ENCODE assay signal across 25 cellular contexts in genomic region chr3:169250000-169250399, GRCh38.
"Had no signal": no experiment of that assay in that cellular context is flagged by ENCODE, and none has a peak within 500 bp of the region (broad histone marks: within the 10 kb centered on the region; RNA-seq: fewer than 3 reads in every experiment).

No MANE protein-coding gene starts in this region.

- H3K9me3 ChIP-seq: esophagus squamous epithelium, gastrocnemius medialis, prostate gland, upper lobe of left lung had no signal

- H3K36me3 ChIP-seq: esophagus squamous epithelium, gastrocnemius medialis, prostate gland, upper lobe of left lung had no signal

- H3K27ac ChIP-seq: esophagus squamous epithelium, gastrocnemius medialis, prostate gland, upper lobe of left lung, VCaP had no signal

- H3K27ac Mint-ChIP-seq: activated CD4-positive, alpha-beta T cell treated with anti-CD3 and anti-CD28 coated beads, Interleukin-2, amount 10 ng/mL, durations not matched to agents 7 days and 5 days; activated CD8-positive, alpha-beta memory T cell treated with anti-CD3 and anti-CD28 coated beads, Interleukin-2, amount 10 ng/mL, durations not matched to agents 7 days and 5 days; activated CD8-positive, alpha-beta T cell treated with anti-CD3 and anti-CD28 coated beads for 36 hours; activated naive CD8-positive, alpha-beta T cell treated with anti-CD3 and anti-CD28 coated beads, Interleukin-2, amount 50 U/mL, for 24 hours; activated T-helper 1 cell treated with anti-CD3 and anti-CD28 coated beads, Interleukin-12 subunit alpha, Interleukin-12 subunit beta, Interleukin-2, Interleukin-4 antibody, amounts not matched to agents 30 ng/mL and 10 ng/mL and 1 ng/mL, durations not matched to agents 14 hours and 24 hours and 36 hours; endodermal cell; memory B cell; T-helper 2 cell treated with Interferon-gamma antibody and Interleukin-4, amounts not matched to agents 5 μg/mL and 100 μg/mL, for 36 hours had no signal

- DNase-seq: activated CD4-positive, alpha-beta T cell treated with anti-CD3 and anti-CD28 coated beads, Interleukin-2, amount 10 ng/mL, durations not matched to agents 7 days and 5 days; activated CD4-positive, CD25-positive, alpha-beta regulatory T cell treated with anti-CD3 and anti-CD28 coated beads, Interleukin-2, amount 50 U/mL, for 72 hours; activated CD8-positive, alpha-beta memory T cell treated with anti-CD3 and anti-CD28 coated beads, Interleukin-2, amount 10 ng/mL, durations not matched to agents 7 days and 5 days; activated CD8-positive, alpha-beta T cell treated with anti-CD3 and anti-CD28 coated beads for 36 hours; activated gamma-delta T cell; activated naive CD4-positive, alpha-beta T cell treated with anti-CD3 and anti-CD28 coated beads, Interleukin-2, amount 50 U/mL, for 16 hours; activated naive CD8-positive, alpha-beta T cell treated with anti-CD3 and anti-CD28 coated beads, Interleukin-2, amount 50 U/mL, for 24 hours; activated T-cell treated with anti-CD3 and anti-CD28 coated beads for 4 hours; cerebellar nuclear complex; cortex of kidney; endodermal cell; esophagus squamous epithelium; gastrocnemius medialis; hypothalamus; left cardiac atrium; right cardiac atrium; stimulated activated CD4-positive, alpha-beta T cell treated with anti-CD3 and anti-CD28 coated beads, Interleukin-12 subunit alpha, Interleukin-12 subunit beta, amount 100 ng/mL, for 4 hours; stimulated activated CD4-positive, alpha-beta T cell treated with anti-CD3 and anti-CD28 coated beads, Interleukin-4, amount 100 ng/mL, for 4 hours; stimulated activated naive CD8-positive, alpha-beta T cell treated with anti-CD3 and anti-CD28 coated beads, Interleukin-15, Interleukin-2, amounts not matched to agents 100 U/mL and 50 U/mL, for 24 hours; upper lobe of left lung had no signal

- ATAC-seq: activated CD8-positive, alpha-beta memory T cell treated with anti-CD3 and anti-CD28 coated beads, Interleukin-2, amount 10 ng/mL, durations not matched to agents 7 days and 5 days; activated CD8-positive, alpha-beta T cell treated with anti-CD3 and anti-CD28 coated beads for 36 hours; activated naive CD8-positive, alpha-beta T cell treated with anti-CD3 and anti-CD28 coated beads, Interleukin-2, amount 50 U/mL, for 24 hours; gastrocnemius medialis; left cardiac atrium; right cardiac atrium; stimulated activated naive CD8-positive, alpha-beta T cell treated with anti-CD3 and anti-CD28 coated beads, Interleukin-15, Interleukin-2, amounts not matched to agents 100 U/mL and 50 U/mL, for 24 hours had no signal

- H3K4me1 Mint-ChIP-seq: activated CD4-positive, alpha-beta T cell treated with anti-CD3 and anti-CD28 coated beads, Interleukin-2, amount 10 ng/mL, durations not matched to agents 7 days and 5 days; activated CD8-positive, alpha-beta memory T cell treated with anti-CD3 and anti-CD28 coated beads, Interleukin-2, amount 10 ng/mL, durations not matched to agents 7 days and 5 days; activated naive CD8-positive, alpha-beta T cell treated with anti-CD3 and anti-CD28 coated beads, Interleukin-2, amount 50 U/mL, for 24 hours; memory B cell had no signal

- H3K36me3 Mint-ChIP-seq: activated CD8-positive, alpha-beta memory T cell treated with anti-CD3 and anti-CD28 coated beads, Interleukin-2, amount 10 ng/mL, durations not matched to agents 7 days and 5 days; memory B cell had no signal

- H3K9me3 Mint-ChIP-seq: activated CD4-positive, alpha-beta T cell treated with anti-CD3 and anti-CD28 coated beads, Interleukin-2, amount 10 ng/mL, durations not matched to agents 7 days and 5 days; activated CD8-positive, alpha-beta T cell treated with anti-CD3 and anti-CD28 coated beads for 36 hours; activated naive CD8-positive, alpha-beta T cell treated with anti-CD3 and anti-CD28 coated beads, Interleukin-2, amount 50 U/mL, for 24 hours; activated T-helper 1 cell treated with anti-CD3 and anti-CD28 coated beads, Interleukin-12 subunit alpha, Interleukin-12 subunit beta, Interleukin-2, Interleukin-4 antibody, amounts not matched to agents 30 ng/mL and 10 ng/mL and 1 ng/mL, durations not matched to agents 14 hours and 24 hours and 36 hours; endodermal cell; memory B cell; T-helper 2 cell treated with Interferon-gamma antibody and Interleukin-4, amounts not matched to agents 5 μg/mL and 100 μg/mL, for 36 hours had no signal

- H3K4me3 Mint-ChIP-seq: activated CD4-positive, alpha-beta T cell treated with anti-CD3 and anti-CD28 coated beads, Interleukin-2, amount 10 ng/mL, durations not matched to agents 7 days and 5 days; activated CD8-positive, alpha-beta memory T cell treated with anti-CD3 and anti-CD28 coated beads, Interleukin-2, amount 10 ng/mL, durations not matched to agents 7 days and 5 days; activated CD8-positive, alpha-beta T cell treated with anti-CD3 and anti-CD28 coated beads for 36 hours; activated naive CD8-positive, alpha-beta T cell treated with anti-CD3 and anti-CD28 coated beads, Interleukin-2, amount 50 U/mL, for 24 hours; activated T-helper 1 cell treated with anti-CD3 and anti-CD28 coated beads, Interleukin-12 subunit alpha, Interleukin-12 subunit beta, Interleukin-2, Interleukin-4 antibody, amounts not matched to agents 30 ng/mL and 10 ng/mL and 1 ng/mL, durations not matched to agents 14 hours and 24 hours and 36 hours; endodermal cell; memory B cell; T-helper 2 cell treated with Interferon-gamma antibody and Interleukin-4, amounts not matched to agents 5 μg/mL and 100 μg/mL, for 36 hours had no signal

- H3K4me1 ChIP-seq: esophagus squamous epithelium, gastrocnemius medialis, prostate gland had no signal

- H3K27me3 ChIP-seq: esophagus squamous epithelium, gastrocnemius medialis, upper lobe of left lung had no signal

- H3K27me3 Mint-ChIP-seq: activated CD4-positive, alpha-beta T cell treated with anti-CD3 and anti-CD28 coated beads, Interleukin-2, amount 10 ng/mL, durations not matched to agents 7 days and 5 days; activated CD8-positive, alpha-beta memory T cell treated with anti-CD3 and anti-CD28 coated beads, Interleukin-2, amount 10 ng/mL, durations not matched to agents 7 days and 5 days; activated CD8-positive, alpha-beta T cell treated with anti-CD3 and anti-CD28 coated beads for 36 hours; activated naive CD8-positive, alpha-beta T cell treated with anti-CD3 and anti-CD28 coated beads, Interleukin-2, amount 50 U/mL, for 24 hours had no signal

- H3K4me3 ChIP-seq: esophagus squamous epithelium, gastrocnemius medialis, prostate gland, upper lobe of left lung had no signal
